In genomic region chr1:112450773-112451172, GRCh38 we compare ENCODE assay signal across 27 cellular contexts. TPM values are rescaled to one million over a fixed set of nuclear protein-coding genes. Genes with fewer than 3 reads are reported as not detected.
"Had no signal": no experiment of that assay in that cellular context is flagged by ENCODE, and none has a peak within 500 bp of the region (broad histone marks: within the 10 kb centered on the region; RNA-seq: fewer than 3 reads in every experiment).

No MANE protein-coding gene starts in this region.

- H3K27ac Mint-ChIP-seq: activated CD8-positive, alpha-beta T cell treated with anti-CD3 and anti-CD28 coated beads for 36 hours; activated naive CD8-positive, alpha-beta T cell; activated T-helper 17 cell treated with anti-CD3 and anti-CD28 coated beads, Interleukin-2, amount 50 U/mL, for 72 hours; dendritic cell treated with granulocyte-macrophage colony-stimulating factor and Interleukin-4, amounts not matched to agents 40 ng/mL and 50 ng/mL, for 4 days; endodermal cell; WTC11 had no signal

- H3K4me3 ChIP-seq: coronary artery, dorsolateral prefrontal cortex, esophagus muscularis mucosa, gastrocnemius medialis, heart left ventricle had no signal

- H3K27me3 Mint-ChIP-seq: activated CD8-positive, alpha-beta T cell treated with anti-CD3 and anti-CD28 coated beads for 36 hours; dendritic cell treated with granulocyte-macrophage colony-stimulating factor and Interleukin-4, amounts not matched to agents 40 ng/mL and 50 ng/mL, for 4 days had no signal

- H3K36me3 Mint-ChIP-seq: activated naive CD8-positive, alpha-beta T cell had no signal

- H3K4me3 Mint-ChIP-seq: activated CD8-positive, alpha-beta T cell treated with anti-CD3 and anti-CD28 coated beads for 36 hours; activated naive CD8-positive, alpha-beta T cell; activated T-cell treated with anti-CD3 and anti-CD28 coated beads, Interleukin-2, amount 50 U/mL, for 4 hours; activated T-helper 17 cell treated with anti-CD3 and anti-CD28 coated beads, Interleukin-2, amount 50 U/mL, for 72 hours; central memory CD8-positive, alpha-beta T cell; dendritic cell treated with granulocyte-macrophage colony-stimulating factor and Interleukin-4, amounts not matched to agents 40 ng/mL and 50 ng/mL, for 4 days; endodermal cell; WTC11 had no signal

- H3K27me3 ChIP-seq: dorsolateral prefrontal cortex, esophagus muscularis mucosa, foreskin keratinocyte, gastrocnemius medialis, heart left ventricle had no signal

- H3K27ac ChIP-seq: coronary artery, dorsolateral prefrontal cortex, foreskin keratinocyte, gastrocnemius medialis, heart left ventricle had no signal

- H3K9me3 ChIP-seq: esophagus muscularis mucosa, gastrocnemius medialis, heart left ventricle had no signal

- H3K9me3 Mint-ChIP-seq: activated CD8-positive, alpha-beta T cell treated with anti-CD3 and anti-CD28 coated beads for 36 hours; activated T-cell treated with anti-CD3 and anti-CD28 coated beads, Interleukin-2, amount 50 U/mL, for 4 hours; activated T-helper 17 cell treated with anti-CD3 and anti-CD28 coated beads, Interleukin-2, amount 50 U/mL, for 72 hours; central memory CD8-positive, alpha-beta T cell; dendritic cell treated with granulocyte-macrophage colony-stimulating factor and Interleukin-4, amounts not matched to agents 40 ng/mL and 50 ng/mL, for 4 days; endodermal cell; WTC11 had no signal

- H3K4me1 Mint-ChIP-seq: activated T-helper 17 cell treated with anti-CD3 and anti-CD28 coated beads, Interleukin-2, amount 50 U/mL, for 72 hours; central memory CD8-positive, alpha-beta T cell; WTC11 had no signal

- H3K4me1 ChIP-seq: gastrocnemius medialis had no signal

- DNase-seq: activated CD4-positive, alpha-beta T cell treated with anti-CD3 and anti-CD28 coated beads for 48 hours; activated CD4-positive, alpha-beta T cell treated with anti-CD3 and anti-CD28 coated beads, Interleukin-2, amount 50 U/mL, for 1 hour; activated CD4-positive, alpha-beta T cell treated with anti-CD3 and anti-CD28 coated beads, Interleukin-2, amount 50 U/mL, for 48 hours; activated CD8-positive, alpha-beta memory T cell treated with anti-CD3 and anti-CD28 coated beads for 24 hours; activated CD8-positive, alpha-beta T cell treated with anti-CD3 and anti-CD28 coated beads for 36 hours; activated effector memory CD4-positive, alpha-beta T cell treated with Interleukin-2 at 50 U/mL for 16 hours; activated gamma-delta T cell treated with Interleukin-2 at 50 U/mL for 16 hours; activated naive CD4-positive, alpha-beta T cell treated with anti-CD3 and anti-CD28 coated beads, Interleukin-2, amount 50 U/mL, for 16 hours; activated naive CD4-positive, alpha-beta T cell treated with Interleukin-2 at 50 U/mL for 16 hours; activated T-cell treated with anti-CD3 and anti-CD28 coated beads, Interleukin-2, amount 50 U/mL, for 4 hours; amniotic stem cell; anterior cingulate cortex; dorsolateral prefrontal cortex; effector memory CD4-positive, alpha-beta T cell; endodermal cell; foreskin keratinocyte; gastrocnemius medialis; glutamatergic neuron; heart left ventricle; T-helper 2 cell had no signal

RNA-seq across cellular contexts. Expression of gene WNT2B, which starts 58.0 kb away (rescaled TPM):
- total RNA-seq: activated CD8-positive, alpha-beta T cell treated with anti-CD3 and anti-CD28 coated beads for 36 hours had no signal
